ENCODE assay signal across 27 cellular contexts in the genomic region with DNA sequence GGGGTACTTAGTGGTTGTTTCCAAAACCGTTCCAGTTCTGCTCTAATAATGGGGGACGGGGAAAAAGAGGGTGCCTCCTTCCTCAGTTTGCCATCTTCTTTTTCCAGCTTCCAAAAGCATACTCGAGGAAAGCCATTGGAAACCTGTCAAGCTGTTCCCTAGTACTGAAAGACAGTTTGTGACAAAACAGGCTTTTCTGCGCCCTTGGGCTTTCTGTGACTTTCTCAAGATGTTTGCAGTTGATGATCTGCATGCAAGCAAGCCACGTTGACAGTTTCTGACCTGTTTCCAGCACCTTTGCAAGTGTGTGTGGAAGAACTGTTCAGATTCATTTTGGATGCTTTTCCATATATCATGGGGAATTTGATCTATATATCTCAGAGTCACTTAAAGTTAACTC. TPM values are rescaled to one million over a fixed set of nuclear protein-coding genes. Genes with fewer than 3 reads are reported as not detected.
"Had no signal": no experiment of that assay in that cellular context is flagged by ENCODE, and none has a peak within 500 bp of the region (broad histone marks: within the 10 kb centered on the region; RNA-seq: fewer than 3 reads in every experiment).

No MANE protein-coding gene starts in this region.

- DNase-seq: activated B cell treated with CpG ODN at 0.5 μM for 24 hours; activated CD4-positive, alpha-beta memory T cell treated with anti-CD3 and anti-CD28 coated beads for 36 hours; activated CD4-positive, alpha-beta T cell treated with anti-CD3 and anti-CD28 coated beads for 4 hours; activated CD4-positive, alpha-beta T cell treated with anti-CD3 and anti-CD28 coated beads, Interleukin-2, amount 10 ng/mL, durations not matched to agents 24 days and 14 days; activated CD4-positive, alpha-beta T cell treated with anti-CD3 and anti-CD28 coated beads, Interleukin-2, amount 50 U/mL, for 1 hour; activated CD4-positive, alpha-beta T cell treated with anti-CD3 and anti-CD28 coated beads, Interleukin-2, amount 50 U/mL, for 4 hours; activated CD4-positive, CD25-positive, alpha-beta regulatory T cell treated with anti-CD3 and anti-CD28 coated beads, Interleukin-2, amount 50 U/mL, for 72 hours; activated CD8-positive, alpha-beta memory T cell treated with anti-CD3 and anti-CD28 coated beads, Interleukin-2, amount 50 U/mL, for 4 hours; activated CD8-positive, alpha-beta T cell treated with anti-CD3 and anti-CD28 coated beads for 36 hours; activated effector memory CD4-positive, alpha-beta T cell treated with Interleukin-2 at 50 U/mL for 16 hours; activated gamma-delta T cell; activated naive CD4-positive, alpha-beta T cell treated with anti-CD3 and anti-CD28 coated beads, Interleukin-2, amount 10 ng/mL, durations not matched to agents 7 days and 5 days; activated naive CD4-positive, alpha-beta T cell treated with Interleukin-2 at 50 U/mL for 16 hours; activated naive CD8-positive, alpha-beta T cell treated with anti-CD3 and anti-CD28 coated beads, Interleukin-2, amount 10 ng/mL, durations not matched to agents 7 days and 5 days; activated naive CD8-positive, alpha-beta T cell treated with anti-CD3 and anti-CD28 coated beads, Interleukin-2, amount 50 U/mL, for 24 hours; activated T-cell treated with anti-CD3 and anti-CD28 coated beads for 4 hours; activated T-cell treated with anti-CD3 and anti-CD28 coated beads, Interleukin-2, amount 50 U/mL, for 1 hour; activated T-cell treated with anti-CD3 and anti-CD28 coated beads, Interleukin-2, amount 50 U/mL, for 4 hours; activated T-cell treated with anti-CD3 and anti-CD28 coated beads, Interleukin-2, amount 50 U/mL, for 72 hours; amygdala; anterior cingulate cortex; central memory CD4-positive, alpha-beta T cell; T-helper 1 cell; T-helper 2 cell; T-helper 9 cell had no signal

- ATAC-seq: activated CD8-positive, alpha-beta T cell treated with anti-CD3 and anti-CD28 coated beads for 36 hours; activated naive CD8-positive, alpha-beta T cell treated with anti-CD3 and anti-CD28 coated beads, Interleukin-2, amount 50 U/mL, for 24 hours; activated T-cell treated with anti-CD3 and anti-CD28 coated beads, Interleukin-2, amount 50 U/mL, for 4 hours; activated T-cell treated with anti-CD3 and anti-CD28 coated beads, Interleukin-2, amount 50 U/mL, for 72 hours; activated T-helper 17 cell treated with anti-CD3 and anti-CD28 coated beads, Interleukin-2, amount 50 U/mL, for 72 hours had no signal

RNA-seq across cellular contexts. Expression of a gene that starts 26.7 kb away (rescaled TPM):
- total RNA-seq: activated B cell treated with CpG ODN at 0.5 μM for 24 hours; activated CD8-positive, alpha-beta memory T cell treated with anti-CD3 and anti-CD28 coated beads for 36 hours; activated CD8-positive, alpha-beta T cell treated with anti-CD3 and anti-CD28 coated beads for 36 hours; activated naive CD8-positive, alpha-beta T cell treated with anti-CD3 and anti-CD28 coated beads, Interleukin-2, amount 10 ng/mL, durations not matched to agents 7 days and 5 days had no signal
